Comparison of ENCODE assay signal across 9 cellular contexts in the genomic region with DNA sequence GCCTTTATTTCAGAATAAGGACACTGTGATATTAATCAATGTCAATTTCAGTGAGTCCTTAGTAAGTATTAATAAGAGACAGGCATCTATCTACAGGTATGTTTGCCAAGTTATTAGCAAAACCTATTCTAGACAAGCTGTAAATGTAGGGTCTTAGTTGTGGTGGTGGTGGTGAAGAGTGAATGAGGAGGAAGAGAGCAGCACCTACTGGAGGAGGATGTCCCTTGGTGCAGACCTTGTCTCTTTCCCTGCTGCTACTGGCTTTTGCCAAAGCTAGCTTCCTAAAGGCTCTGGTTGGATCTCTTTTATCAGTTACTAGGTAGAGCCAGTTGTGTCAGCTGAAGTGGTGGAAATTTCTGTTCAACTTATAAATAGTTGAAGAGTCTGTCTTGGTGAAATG.
DNase-seq lines count a peak whose midpoint lies in the region; ATAC-seq and TF ChIP-seq lines count a peak whose summit lies in the region.
"Had no signal": no experiment of that assay in that cellular context is flagged by ENCODE, and none has a peak within 500 bp of the region (broad histone marks: within the 10 kb centered on the region; RNA-seq: fewer than 3 reads in every experiment).

No MANE protein-coding gene starts in this region.

- no peak for DNase-seq in CD4-positive, alpha-beta T cell
- DNase-seq in LHCN-M2 (ENCODE audit: low read depth), result peak; percentile 59
- DNase-seq in fibroblast of mammary gland (ENCODE audit: low read depth), result peak; percentile 37
- DNase-seq in CD1c-positive myeloid dendritic cell (ENCODE audit: extremely low spot score), result no peak
- DNase-seq in NCI-H187 treated with DMSO at 0.1 percent for 48 hours (lab: John Stamatoyannopoulos, UW), result no peak
- no peak for DNase-seq in transverse colon
- no peak for DNase-seq in suprapubic skin (ENCODE audit: low spot score in 2 of 2)
- DNase-seq: MV-4-11 had no signal

- H3K9me3 ChIP-seq in CD4-positive, alpha-beta T cell (ENCODE audit: control insufficient read depth, low read length), result no peaks in the 10 kb centered on the region
- H3K9me3 ChIP-seq in transverse colon, result no peaks in the 10 kb centered on the region
- no peaks in the 10 kb centered on the region for H3K9me3 ChIP-seq in suprapubic skin

- no peak for TF ChIP-seq EP300 in transverse colon (IDR thresholded peaks at IDR 0.05; ENCODE audit: low read depth)
- TF ChIP-seq EP300 in suprapubic skin (IDR thresholded peaks at IDR 0.05), result no peak

- H3K4me3 Mint-ChIP-seq in CD4-positive, alpha-beta T cell, result no peak overlapping the region

- H3K36me3 Mint-ChIP-seq in CD4-positive, alpha-beta T cell (ENCODE audit: low read depth), result no peaks in the 10 kb centered on the region

- no peaks in the 10 kb centered on the region for H3K27me3 ChIP-seq in CD4-positive, alpha-beta T cell (ENCODE audit: control insufficient read depth, insufficient read depth, low read length)
- H3K27me3 ChIP-seq in transverse colon, result no peaks in the 10 kb centered on the region
- H3K27me3 ChIP-seq in suprapubic skin, result no peaks in the 10 kb centered on the region

- TF ChIP-seq CTCF in CD4-positive, alpha-beta T cell (IDR thresholded peaks at IDR 0.05), result peak; percentile 24
- peak; percentile 44 for TF ChIP-seq CTCF in fibroblast of mammary gland (conservative IDR thresholded peaks at IDR 0.05; ENCODE audit: control insufficient read depth, insufficient read depth, low read depth, low read length)
- peak in 1 of 5 experiments; percentile 6 for TF ChIP-seq CTCF in transverse colon (IDR thresholded peaks at IDR 0.05)
- TF ChIP-seq CTCF in suprapubic skin (IDR thresholded peaks at IDR 0.05), result no peak

- H3K4me1 Mint-ChIP-seq in CD4-positive, alpha-beta T cell (ENCODE audit: low read depth), result peaks cover 9% of the 10 kb centered on the region

- intact Hi-C loops in CD4-positive, alpha-beta T cell (cut with DNase I, micrococcal nuclease), result loop anchor here (5.0 kb wide), 1 partner anchor 471 kb away; no protein-coding TSS in a partner anchor
- intact Hi-C loops in transverse colon (cut with DNase I; ENCODE audit: low total_unique reads), result no loop called here

- in situ Hi-C loops in transverse colon (cut with MboI; ENCODE audit: low pct_ligation_motif_present in 1 of 4, low pct_unique_long_range_greater_than_20kb in 1 of 4, low sequenced_read_pairs in 3 of 4), result no loop called here

- ATAC-seq in CD4-positive, alpha-beta T cell (ENCODE audit: poor library complexity), result peak; percentile 46
- peak; percentile 76 for ATAC-seq in GM19455 (IDR thresholded peaks at IDR 0.05; ENCODE audit: unreplicated experiment)

- no peak overlapping the region for H3K4me3 ChIP-seq in fibroblast of mammary gland (ENCODE audit: control insufficient read depth, low read depth, low read length)
- no peak overlapping the region for H3K4me3 ChIP-seq in transverse colon
- no peak overlapping the region for H3K4me3 ChIP-seq in suprapubic skin

- no peak overlapping the region for H3K27ac Mint-ChIP-seq in CD4-positive, alpha-beta T cell

- POLR2A ChIA-PET in CD4-positive, alpha-beta T cell (lab: Charles Lee), result interaction anchor here (1.3 kb wide), 1 partner anchor 39 kb away, joined by 3 read pairs; no protein-coding TSS in a partner anchor

- CTCF ChIA-PET in CD4-positive, alpha-beta T cell (lab: Charles Lee), result interaction anchor here (0.6 kb wide), 1 partner anchor 322 kb away, joined by 4 read pairs; no protein-coding TSS in a partner anchor

- no peaks in the 10 kb centered on the region for H3K36me3 ChIP-seq in transverse colon
- H3K36me3 ChIP-seq in suprapubic skin, result no peaks in the 10 kb centered on the region

- no peaks in the 10 kb centered on the region for H3K4me1 ChIP-seq in transverse colon
- no peaks in the 10 kb centered on the region for H3K4me1 ChIP-seq in suprapubic skin

- H3K9me3 Mint-ChIP-seq in CD4-positive, alpha-beta T cell, result no peaks in the 10 kb centered on the region

- H3K27ac ChIP-seq in CD4-positive, alpha-beta T cell (ENCODE audit: low read depth, low read length), result no peak overlapping the region
- H3K27ac ChIP-seq in transverse colon, result no peak overlapping the region
- H3K27ac ChIP-seq in suprapubic skin, result no peak overlapping the region

- H3K27me3 Mint-ChIP-seq in CD4-positive, alpha-beta T cell, result no peaks in the 10 kb centered on the region

- TF ChIP-seq POLR2A in transverse colon (IDR thresholded peaks at IDR 0.05) (no peak), suprapubic skin (IDR thresholded peaks at IDR 0.05) (no peak)

Comparison
In these comparisons a context has a peak if more than half of its experiments do, and no peak if none do; other contexts are left out.
1. DNase-seq: peak in LHCN-M2 (single experiment) and fibroblast of mammary gland (single experiment); none in CD4-positive, alpha-beta T cell (0 of 10), CD1c-positive myeloid dendritic cell (single experiment), NCI-H187 treated with DMSO at 0.1 percent for 48 hours (single experiment), transverse colon (single experiment) and suprapubic skin (0 of 2).
2. CTCF ChIP-seq: peak in CD4-positive, alpha-beta T cell (single experiment) and fibroblast of mammary gland (single experiment); none in suprapubic skin (0 of 2).